16 cellular contexts compared by ENCODE assay signal in the genomic region with DNA sequence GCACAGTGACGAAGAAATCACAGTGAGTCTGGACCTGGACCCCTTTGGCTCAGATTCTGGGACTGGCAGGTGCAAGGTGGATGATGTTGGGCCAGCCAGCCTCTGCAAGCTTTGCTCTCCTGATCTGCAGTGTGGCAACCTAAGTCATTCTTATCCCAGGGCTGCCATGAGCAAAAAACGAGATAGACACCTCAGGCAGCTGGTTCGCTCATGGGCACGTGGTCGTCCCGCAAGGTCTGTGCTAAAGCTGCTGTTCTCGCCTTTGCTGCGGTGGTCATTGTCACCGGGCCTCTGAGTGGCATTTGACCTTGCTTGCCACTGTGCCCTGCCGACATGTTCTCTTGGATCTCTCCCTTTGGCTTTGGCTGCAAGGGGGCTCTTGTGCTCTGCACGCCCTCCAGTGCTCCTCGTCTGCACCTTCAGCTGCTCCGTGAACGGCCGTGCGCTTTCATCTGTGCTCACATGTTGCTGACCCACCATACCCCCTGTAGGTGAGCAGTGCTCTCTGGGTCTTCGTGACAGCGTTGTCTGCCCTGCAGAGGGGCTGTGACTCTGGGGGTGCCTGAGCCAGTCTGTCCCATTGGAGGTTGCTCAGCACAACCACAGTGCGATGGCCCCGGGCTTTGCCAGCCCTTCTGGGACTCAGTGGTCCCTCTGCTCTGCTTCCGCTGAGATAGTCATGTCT.
DNase-seq lines count a peak whose midpoint lies in the region; ATAC-seq and TF ChIP-seq lines count a peak whose summit lies in the region.
"Had no signal": no experiment of that assay in that cellular context is flagged by ENCODE, and none has a peak within 500 bp of the region (broad histone marks: within the 10 kb centered on the region; RNA-seq: fewer than 3 reads in every experiment).

No MANE protein-coding gene starts in this region.

- no peak overlapping the region for H3K4me3 Mint-ChIP-seq in activated CD4-positive, alpha-beta memory T cell treated with anti-CD3 and anti-CD28 coated beads, Interleukin-2, amount 10 ng/mL, durations not matched to agents 7 days and 5 days
- H3K4me3 Mint-ChIP-seq in activated CD4-positive, alpha-beta memory T cell treated with anti-CD3 and anti-CD28 coated beads for 36 hours = no peak overlapping the region
- H3K4me3 Mint-ChIP-seq in H9 = no peak overlapping the region
- H3K4me3 Mint-ChIP-seq: CD4-positive, alpha-beta T cell had no signal

- H3K9me3 ChIP-seq in H9 (ENCODE audit: control insufficient read depth, low read depth, low read length) = no peaks in the 10 kb centered on the region
- no peaks in the 10 kb centered on the region for H3K9me3 ChIP-seq in testis
- H3K9me3 ChIP-seq: A549, Caco-2 had no signal

- H3K23me2 ChIP-seq in H9 (ENCODE audit: insufficient read length, low read depth, low read length, poor library complexity, severe bottlenecking) = no peaks in the 10 kb centered on the region

- H3K4me1 ChIP-seq in H9 (ENCODE audit: insufficient read depth, low read length) (no peaks in the 10 kb centered on the region), testis (no peaks in the 10 kb centered on the region)
- H3K4me1 ChIP-seq: A549, Caco-2 had no signal

- no peak overlapping the region for H4K5ac ChIP-seq in H9 (ENCODE audit: insufficient read length, low read depth, low read length)

- H3K27me3 Mint-ChIP-seq in activated CD4-positive, alpha-beta memory T cell treated with anti-CD3 and anti-CD28 coated beads, Interleukin-2, amount 10 ng/mL, durations not matched to agents 7 days and 5 days = no peaks in the 10 kb centered on the region
- peaks cover 4% of the 10 kb centered on the region for H3K27me3 Mint-ChIP-seq in activated CD4-positive, alpha-beta memory T cell treated with anti-CD3 and anti-CD28 coated beads for 36 hours
- peaks cover 19% of the 10 kb centered on the region for H3K27me3 Mint-ChIP-seq in H9 (ENCODE audit: low read depth)

- no peak for TF ChIP-seq POLR2A in testis (IDR thresholded peaks at IDR 0.05)

- DNase-seq in activated CD4-positive, alpha-beta memory T cell treated with anti-CD3 and anti-CD28 coated beads, Interleukin-2, amount 10 ng/mL, durations not matched to agents 7 days and 5 days = peak; percentile 3
- DNase-seq in activated CD4-positive, alpha-beta memory T cell treated with anti-CD3 and anti-CD28 coated beads for 36 hours = no peak
- DNase-seq in H9 (peak; percentile 28), mesenteric fat pad (ENCODE audit: low spot score) (peak; percentile 57), testis (peak; percentile 7), GM13976 (ENCODE audit: low spot score) (no peak)
- DNase-seq: AML-193; Caco-2; CD4-positive, alpha-beta T cell; GM23248; HCEC 1CT had no signal

- H2BK120ac ChIP-seq in H9 (ENCODE audit: low read depth, low read length, poor library complexity, severe bottlenecking) = no peak overlapping the region

- no peak overlapping the region for H3K9ac ChIP-seq in H9 (ENCODE audit: extremely low read depth, insufficient read length, low read length)
- H3K9ac ChIP-seq: GM23248 had no signal

- POLR2A ChIA-PET in activated CD4-positive, alpha-beta memory T cell treated with anti-CD3 and anti-CD28 coated beads, Interleukin-2, amount 10 ng/mL, durations not matched to agents 7 days and 5 days (lab: Charles Lee) = no interaction called here
- POLR2A ChIA-PET in activated CD4-positive, alpha-beta memory T cell treated with anti-CD3 and anti-CD28 coated beads for 36 hours (lab: Charles Lee) = no interaction called here

- H3K4me1 Mint-ChIP-seq in activated CD4-positive, alpha-beta memory T cell treated with anti-CD3 and anti-CD28 coated beads, Interleukin-2, amount 10 ng/mL, durations not matched to agents 7 days and 5 days = no peaks in the 10 kb centered on the region
- no peaks in the 10 kb centered on the region for H3K4me1 Mint-ChIP-seq in activated CD4-positive, alpha-beta memory T cell treated with anti-CD3 and anti-CD28 coated beads for 36 hours (ENCODE audit: low read depth)
- no peaks in the 10 kb centered on the region for H3K4me1 Mint-ChIP-seq in H9

- no peak overlapping the region for H3K4me2 ChIP-seq in H9 (ENCODE audit: insufficient read depth, insufficient read length, low read length)
- H3K4me2 ChIP-seq: A549 had no signal

- H2AK5ac ChIP-seq in H9 (ENCODE audit: insufficient read length, low read length) = no peak overlapping the region

- H3T11ph ChIP-seq in H9 (ENCODE audit: low read length) = no peak overlapping the region

- no peak overlapping the region for H3K23ac ChIP-seq in H9 (ENCODE audit: insufficient read length, low read depth, low read length)

- H3K4me3 ChIP-seq in testis = no peak overlapping the region
- H3K4me3 ChIP-seq: A549, GM23248 had no signal

- no peak overlapping the region for H3K4ac ChIP-seq in H9 (ENCODE audit: low read depth, low read length)

- TF ChIP-seq CTCF in H9 (conservative IDR thresholded peaks at IDR 0.05) (no peak), testis (IDR thresholded peaks at IDR 0.05) (no peak), GM13976 (IDR thresholded peaks at IDR 0.05; ENCODE audit: borderline replicate concordance, control extremely low read depth, extremely low read depth, insufficient read depth, missing control alignments) (no peak)

- no peak overlapping the region for H2AFZ ChIP-seq in H9 (ENCODE audit: low read length)
- H2AFZ ChIP-seq: GM23248 had no signal

- ATAC-seq in HG03039 (IDR thresholded peaks at IDR 0.05; ENCODE audit: unreplicated experiment) (no peak), HG02840 (IDR thresholded peaks at IDR 0.05; ENCODE audit: low FRiP score, unreplicated experiment) (no peak)
- ATAC-seq: A549 had no signal

- H2BK12ac ChIP-seq in H9 (ENCODE audit: insufficient read length, low read depth, low read length) = no peak overlapping the region

- no peak overlapping the region; the same call in 1 of the 2 replicates for H3K14ac ChIP-seq in H9 (ENCODE audit: insufficient read depth, low read length)

- H2BK15ac ChIP-seq in H9 (ENCODE audit: low read depth, low read length) = no peak overlapping the region

- no peak overlapping the region for H2BK20ac ChIP-seq in H9 (ENCODE audit: low read depth, low read length, poor library complexity, severe bottlenecking)

- in situ Hi-C loops in GM13976 (cut with MboI; ENCODE audit: low sequenced_read_pairs, unreplicated experiment) = no loop called here

- no peaks in the 10 kb centered on the region for H4K20me1 ChIP-seq in H9 (ENCODE audit: control insufficient read depth, insufficient read depth, insufficient read length)

- H2BK5ac ChIP-seq in H9 (ENCODE audit: insufficient read length, low read length) = no peak overlapping the region

- H3K36me3 Mint-ChIP-seq in activated CD4-positive, alpha-beta memory T cell treated with anti-CD3 and anti-CD28 coated beads, Interleukin-2, amount 10 ng/mL, durations not matched to agents 7 days and 5 days (ENCODE audit: low read depth) = no peaks in the 10 kb centered on the region
- H3K36me3 Mint-ChIP-seq in activated CD4-positive, alpha-beta memory T cell treated with anti-CD3 and anti-CD28 coated beads for 36 hours = no peaks in the 10 kb centered on the region
- H3K36me3 Mint-ChIP-seq in H9 (ENCODE audit: insufficient read depth in 1 of 3, low read depth in 3 of 3) = no peaks in the 10 kb centered on the region; a peak in 1 of 7 replicates

- H3K27me3 ChIP-seq in H9 (ENCODE audit: insufficient read depth, low read length) (no peaks in the 10 kb centered on the region), testis (no peaks in the 10 kb centered on the region)

- no peak overlapping the region for H4K91ac ChIP-seq in H9 (ENCODE audit: insufficient read length, low read depth, low read length)

- WGBS in H9 (ENCODE audit: extremely low coverage, insufficient read length, low lambda C conversion rate) = no CpG with 5 or more reads among the region's 21 CpGs
- 89 to 92% methylated on average over 19 to 21 of the region's 21 CpGs for WGBS in testis, 2 donors

- no peaks in the 10 kb centered on the region for H3K79me1 ChIP-seq in H9 (ENCODE audit: insufficient read depth, low read depth, low read length, poor library complexity, severe bottlenecking)

- H3K56ac ChIP-seq in H9 (ENCODE audit: insufficient read length, low read depth, low read length) = no peak overlapping the region

- H4K8ac ChIP-seq in H9 (replicated peaks; ENCODE audit: insufficient read length, low read depth, low read length) = no peak overlapping the region

- H3K9me3 Mint-ChIP-seq in activated CD4-positive, alpha-beta memory T cell treated with anti-CD3 and anti-CD28 coated beads, Interleukin-2, amount 10 ng/mL, durations not matched to agents 7 days and 5 days = no peaks in the 10 kb centered on the region
- no peaks in the 10 kb centered on the region for H3K9me3 Mint-ChIP-seq in activated CD4-positive, alpha-beta memory T cell treated with anti-CD3 and anti-CD28 coated beads for 36 hours
- no peaks in the 10 kb centered on the region for H3K9me3 Mint-ChIP-seq in H9
- H3K9me3 Mint-ChIP-seq: CD4-positive, alpha-beta T cell had no signal

- H3K18ac ChIP-seq in H9 (ENCODE audit: insufficient read length, low read depth, low read length) = no peak overlapping the region

- H3K79me2 ChIP-seq in H9 (ENCODE audit: insufficient read depth, low read length) = no peaks in the 10 kb centered on the region

- intact Hi-C loops in activated CD4-positive, alpha-beta memory T cell treated with anti-CD3 and anti-CD28 coated beads for 36 hours (cut with micrococcal nuclease) = no loop called here
- intact Hi-C loops in testis (cut with DNase I; ENCODE audit: low total_unique reads) = no loop called here

- H3K27ac ChIP-seq in H9 (ENCODE audit: insufficient read length, low read depth, low read length) = no peak overlapping the region
- no peak overlapping the region for H3K27ac ChIP-seq in testis
- H3K27ac ChIP-seq: 22Rv1, A549, C4-2B, GM23248 had no signal

- CTCF ChIA-PET in activated CD4-positive, alpha-beta memory T cell treated with anti-CD3 and anti-CD28 coated beads, Interleukin-2, amount 10 ng/mL, durations not matched to agents 7 days and 5 days (lab: Charles Lee) = no interaction called here
- CTCF ChIA-PET in activated CD4-positive, alpha-beta memory T cell treated with anti-CD3 and anti-CD28 coated beads for 36 hours (lab: Charles Lee) = no interaction called here

- no peaks in the 10 kb centered on the region for H3K36me3 ChIP-seq in testis (ENCODE audit: low read depth, missing control alignments)

- H3K27ac Mint-ChIP-seq in activated CD4-positive, alpha-beta memory T cell treated with anti-CD3 and anti-CD28 coated beads, Interleukin-2, amount 10 ng/mL, durations not matched to agents 7 days and 5 days = no peak overlapping the region
- H3K27ac Mint-ChIP-seq in activated CD4-positive, alpha-beta memory T cell treated with anti-CD3 and anti-CD28 coated beads for 36 hours = no peak overlapping the region
- H3K27ac Mint-ChIP-seq in H9 = peak overlapping the region in 1 of 3 experiments; percentile 21; a peak in 1 of 7 replicates
- H3K27ac Mint-ChIP-seq: CD4-positive, alpha-beta T cell had no signal

Comparison
In these comparisons a context has a peak if more than half of its experiments do, and no peak if none do; other contexts are left out.
1. DNase-seq: peak in activated CD4-positive, alpha-beta memory T cell treated with anti-CD3 and anti-CD28 coated beads, Interleukin-2, amount 10 ng/mL, durations not matched to agents 7 days and 5 days (single experiment), H9 (single experiment), mesenteric fat pad (single experiment) and testis (single experiment); none in activated CD4-positive, alpha-beta memory T cell treated with anti-CD3 and anti-CD28 coated beads for 36 hours (single experiment) and GM13976 (single experiment).